22 cellular contexts compared by ENCODE assay signal in genomic region chr4:141971854-141972253, GRCh38.
"Had no signal": no experiment of that assay in that cellular context is flagged by ENCODE, and none has a peak within 500 bp of the region (broad histone marks: within the 10 kb centered on the region; RNA-seq: fewer than 3 reads in every experiment).

No MANE protein-coding gene starts in this region.

- H3K27ac Mint-ChIP-seq: activated CD4-positive, alpha-beta T cell treated with anti-CD3 and anti-CD28 coated beads, Interleukin-2, amount 10 ng/mL, durations not matched to agents 7 days and 5 days; activated naive CD8-positive, alpha-beta T cell treated with anti-CD3 and anti-CD28 coated beads for 36 hours; endodermal cell; immature natural killer cell; naive thymus-derived CD8-positive, alpha-beta T cell; stimulated activated naive B cell treated with anti-CD40 and anti-IgM and Interleukin-4, amounts not matched to agents 10 μg/mL and 1 μg/mL and 100 μg/mL, for 72 hours had no signal

- H3K4me3 Mint-ChIP-seq: activated CD4-positive, alpha-beta T cell treated with anti-CD3 and anti-CD28 coated beads, Interleukin-2, amount 10 ng/mL, durations not matched to agents 7 days and 5 days; activated naive CD8-positive, alpha-beta T cell treated with anti-CD3 and anti-CD28 coated beads for 36 hours; endodermal cell; immature natural killer cell; naive thymus-derived CD8-positive, alpha-beta T cell; stimulated activated naive B cell treated with anti-CD40 and anti-IgM and Interleukin-4, amounts not matched to agents 10 μg/mL and 1 μg/mL and 100 μg/mL, for 72 hours had no signal

- DNase-seq: activated CD4-positive, alpha-beta T cell treated with anti-CD3 and anti-CD28 coated beads, Interleukin-2, amount 10 ng/mL, durations not matched to agents 7 days and 5 days; activated CD8-positive, alpha-beta memory T cell treated with anti-CD3 and anti-CD28 coated beads, Interleukin-2, amount 50 U/mL, for 48 hours; activated naive CD4-positive, alpha-beta T cell treated with Interleukin-2 at 50 U/mL for 16 hours; activated naive CD8-positive, alpha-beta T cell treated with anti-CD3 and anti-CD28 coated beads for 36 hours; activated T-cell treated with anti-CD3 and anti-CD28 coated beads, Interleukin-2, amount 50 U/mL, for 48 hours; amniotic stem cell; colonic mucosa; endodermal cell; erythroblast; immature natural killer cell; lower lobe of right lung; naive thymus-derived CD8-positive, alpha-beta T cell; retina; sigmoid colon; stimulated activated CD4-positive, alpha-beta T cell treated with anti-CD3 and anti-CD28 coated beads, Interleukin-15, amount 100 ng/mL, for 24 hours; stimulated activated CD4-positive, alpha-beta T cell treated with anti-CD3 and anti-CD28 coated beads, Interleukin-2, amount 100 ng/mL, for 48 hours; stimulated activated CD8-positive, alpha-beta memory T cell treated with anti-CD3 and anti-CD28 coated beads, Interleukin-4, amount 100 ng/mL, for 48 hours; stimulated activated naive B cell treated with anti-CD40 and anti-IgM and Interleukin-4, amounts not matched to agents 10 μg/mL and 1 μg/mL and 100 μg/mL, for 72 hours; transverse colon had no signal

- H3K27me3 Mint-ChIP-seq: activated CD4-positive, alpha-beta T cell treated with anti-CD3 and anti-CD28 coated beads, Interleukin-2, amount 10 ng/mL, durations not matched to agents 7 days and 5 days; activated naive CD8-positive, alpha-beta T cell treated with anti-CD3 and anti-CD28 coated beads for 36 hours; stimulated activated naive B cell treated with anti-CD40 and anti-IgM and Interleukin-4, amounts not matched to agents 10 μg/mL and 1 μg/mL and 100 μg/mL, for 72 hours had no signal

- H3K36me3 Mint-ChIP-seq: activated naive CD8-positive, alpha-beta T cell treated with anti-CD3 and anti-CD28 coated beads for 36 hours; naive thymus-derived CD8-positive, alpha-beta T cell; stimulated activated naive B cell treated with anti-CD40 and anti-IgM and Interleukin-4, amounts not matched to agents 10 μg/mL and 1 μg/mL and 100 μg/mL, for 72 hours had no signal

- ATAC-seq: activated CD4-positive, CD25-positive, alpha-beta regulatory T cell treated with anti-CD3 and anti-CD28 coated beads, Interleukin-2, amount 50 U/mL, for 24 hours; foreskin keratinocyte; left lobe of liver; lower lobe of right lung; naive thymus-derived CD8-positive, alpha-beta T cell; stimulated activated naive B cell treated with anti-CD40 and anti-IgM and Interleukin-4, amounts not matched to agents 10 μg/mL and 1 μg/mL and 100 μg/mL, for 72 hours had no signal

- H3K4me1 Mint-ChIP-seq: activated CD4-positive, alpha-beta T cell treated with anti-CD3 and anti-CD28 coated beads, Interleukin-2, amount 10 ng/mL, durations not matched to agents 7 days and 5 days; activated naive CD8-positive, alpha-beta T cell treated with anti-CD3 and anti-CD28 coated beads for 36 hours; endodermal cell; immature natural killer cell; naive thymus-derived CD8-positive, alpha-beta T cell; stimulated activated naive B cell treated with anti-CD40 and anti-IgM and Interleukin-4, amounts not matched to agents 10 μg/mL and 1 μg/mL and 100 μg/mL, for 72 hours had no signal
